In genomic region chr11:65227879-65228278, GRCh38 we compare ENCODE assay signal across 11 cellular contexts. TPM values are rescaled to one million over a fixed set of nuclear protein-coding genes. Genes with fewer than 3 reads are reported as not detected.
"Had no signal": no experiment of that assay in that cellular context is flagged by ENCODE, and none has a peak within 500 bp of the region (broad histone marks: within the 10 kb centered on the region; RNA-seq: fewer than 3 reads in every experiment).

No MANE protein-coding gene starts in this region.

- H3K9me3 Mint-ChIP-seq: HFFc6 had no signal

- H3K36me3 ChIP-seq: HAP-1 had no signal

- ATAC-seq: HCT116 had no signal

- DNase-seq: GM23248, GOT3, H7, HFFc6, IMR-90, KBM-7 had no signal

- H3K4me3 ChIP-seq: GM23248, HAP-1 had no signal

- H3K27ac ChIP-seq: GM23248, HL-60 had no signal

- H3K27ac Mint-ChIP-seq: HFFc6 had no signal

- H3K9ac ChIP-seq: GM23248 had no signal

- H3K4me3 Mint-ChIP-seq: HFFc6 had no signal

- H2AFZ ChIP-seq: GM23248 had no signal

RNA-seq across cellular contexts. Expression of gene SPDYC, which starts 57.8 kb away (rescaled TPM):
- total RNA-seq: GM23248, H4, HFFc6, HT1080, IMR-90 had no signal
- polyA plus RNA-seq: GM23248, IMR-90 had no signal
